ENCODE assay signal across 18 cellular contexts in the genomic region with DNA sequence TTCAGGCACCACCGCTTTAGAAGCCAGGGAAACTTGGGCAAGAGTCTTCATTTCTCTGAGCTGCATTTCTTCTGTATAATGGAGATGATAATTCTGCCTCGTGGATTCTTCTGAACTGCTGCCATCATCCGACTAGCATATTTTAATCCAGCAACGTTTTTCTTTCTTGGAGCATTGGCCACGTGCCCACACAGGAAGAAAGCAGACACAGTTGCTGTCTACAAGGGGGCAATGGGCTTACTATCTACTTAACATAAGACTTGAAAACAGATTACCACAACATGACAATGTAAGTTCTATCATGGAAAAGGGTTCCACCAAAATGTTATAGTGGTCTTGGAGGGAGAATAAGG.
DNase-seq lines count a peak whose midpoint lies in the region; ATAC-seq, FAIRE-seq and TF ChIP-seq lines count a peak whose summit lies in the region.
"Had no signal": no experiment of that assay in that cellular context is flagged by ENCODE, and none has a peak within 500 bp of the region (broad histone marks: within the 10 kb centered on the region; RNA-seq: fewer than 3 reads in every experiment).

No MANE protein-coding gene starts in this region.

- FAIRE-seq in GM12878 (lab: Jason Lieb, UNC) = no peak
- FAIRE-seq: endometrium had no signal

- 0 out of 2 replicates have a peak overlapping the region, but pooled peaks have one; percentile 44 for H3K27ac ChIP-seq in Karpas-422 (ENCODE audit: low read length)
- no peak overlapping the region for H3K27ac ChIP-seq in GM12878 (ENCODE audit: control insufficient read depth, insufficient read depth)
- peak overlapping the region; percentile 54 for H3K27ac ChIP-seq in muscle layer of duodenum (ENCODE audit: low read length)
- H3K27ac ChIP-seq in colonic mucosa = no peak overlapping the region
- H3K27ac ChIP-seq: KMS-11, SJCRH30 had no signal

- no TSS peak for BruUV-seq in GM12878 (replicated peaks; lab: Mats Ljungman, UMichigan)

- peak overlapping the region; percentile 53 for H3K9ac ChIP-seq in Karpas-422 (ENCODE audit: low read length)
- no peak overlapping the region for H3K9ac ChIP-seq in GM12878 (ENCODE audit: control insufficient read depth, insufficient read depth, low read length)
- H3K9ac ChIP-seq in colonic mucosa (ENCODE audit: low read depth in 2 of 2, low read length in 2 of 2) = no peak overlapping the region
- H3K9ac ChIP-seq: KMS-11 had no signal

- no peaks in the 10 kb centered on the region; the same call in 1 of the 2 replicates for H3K9me3 ChIP-seq in Karpas-422 (ENCODE audit: low read length)
- H3K9me3 ChIP-seq in GM12878 (replicated peaks; ENCODE audit: control insufficient read depth, insufficient read depth, low read length) = peaks cover 3% of the 10 kb centered on the region; the same call in 1 of the 3 replicates
- no peaks in the 10 kb centered on the region for H3K9me3 ChIP-seq in muscle layer of duodenum (ENCODE audit: control insufficient read depth in 1 of 2, low read length in 2 of 2)
- no peaks in the 10 kb centered on the region for H3K9me3 ChIP-seq in colonic mucosa
- H3K9me3 ChIP-seq: neutrophil, SJCRH30 had no signal

- in situ Hi-C loops in GM12878 (cut with MboI) = no loop called here

- SMC1A ChIA-PET in GM12878 (lab: Charles Lee; ENCODE audit: uncharacterized antibody, unreplicated experiment) = interaction anchor here (1.2 to 2.7 kb wide), 5 partner anchors 9 to 175 kb away, joined by 3 to 22 read pairs (median 5); no protein-coding TSS in a partner anchor

- H3K4me2 ChIP-seq in Karpas-422 (ENCODE audit: low read depth, low read length, poor library complexity, severe bottlenecking) (peak overlapping the region; percentile 53), GM12878 (ENCODE audit: control insufficient read depth, insufficient read depth) (peak overlapping the region; percentile 52)
- H3K4me2 ChIP-seq: KMS-11 had no signal

- RAD21 ChIA-PET in GM12878 (lab: Charles Lee; ENCODE audit: unreplicated experiment) = interaction anchor here (1.1 to 2.2 kb wide), 4 partner anchors 9 to 334 kb away, joined by 3 to 10 read pairs (median 4); no protein-coding TSS in a partner anchor

- no peaks in the 10 kb centered on the region for H3K9me2 ChIP-seq in Karpas-422 (replicated peaks; ENCODE audit: insufficient read depth, low read length)

- H3K4me3 ChIP-seq in Karpas-422 (ENCODE audit: low read length) = no peak overlapping the region
- no peak overlapping the region for H3K4me3 ChIP-seq in GM12878
- no peak overlapping the region for H3K4me3 ChIP-seq in muscle layer of duodenum (ENCODE audit: low read depth in 1 of 2, low read length in 2 of 2)
- no peak overlapping the region for H3K4me3 ChIP-seq in colonic mucosa
- H3K4me3 ChIP-seq: SJCRH30 had no signal

- H3K79me2 ChIP-seq in Karpas-422 (ENCODE audit: low read length) (no peaks in the 10 kb centered on the region), GM12878 (ENCODE audit: control insufficient read depth, insufficient read depth, low read length) (no peaks in the 10 kb centered on the region)

- H3K27me3 ChIP-seq in Karpas-422 (ENCODE audit: low read length) (no peaks in the 10 kb centered on the region), GM12878 (replicated peaks in 1 of 2; ENCODE audit: control insufficient read depth in 2 of 2, insufficient read depth in 2 of 2, low read length in 1 of 2) (no peaks in the 10 kb centered on the region), muscle layer of duodenum (ENCODE audit: low read depth, low read length) (no peaks in the 10 kb centered on the region), colonic mucosa (no peaks in the 10 kb centered on the region)
- H3K27me3 ChIP-seq: SJCRH30 had no signal

- CTCF ChIA-PET in GM12878 (lab: Yijun Ruan, JAX) = interaction anchor here (0.8 to 3.0 kb wide), 7 partner anchors 9 to 334 kb away, joined by 3 to 29 read pairs (median 6); no protein-coding TSS in a partner anchor

- TF ChIP-seq RAD21 in GM12878 (IDR thresholded peaks at IDR 0.05; ENCODE audit: insufficient read depth, low read depth, low read length) = no peak

- POLR2A ChIA-PET in GM12878 (lab: Charles Lee) = no interaction called here

- 39% methylated on average over 5 of the region's 5 CpGs for WGBS in GM12878 (ENCODE audit: insufficient coverage, insufficient replicate concordance, low lambda C conversion rate, missing lambda C conversion rate)

- H3K4me1 ChIP-seq in Karpas-422 (ENCODE audit: low read length) (peaks cover 16% of the 10 kb centered on the region), GM12878 (ENCODE audit: control insufficient read depth, insufficient read depth, low read length) (peaks cover 14% of the 10 kb centered on the region), muscle layer of duodenum (ENCODE audit: control insufficient read depth in 1 of 2, insufficient read depth in 2 of 2, low read length in 2 of 2) (peaks cover 7 to 26% of the 10 kb centered on the region in 2 donors), colonic mucosa (no peaks in the 10 kb centered on the region)
- H3K4me1 ChIP-seq: SJCRH30 had no signal

- H2AFZ ChIP-seq in Karpas-422 (ENCODE audit: low read length) (peak overlapping the region; percentile 58; the same call in 1 of the 2 replicates), GM12878 (ENCODE audit: control insufficient read depth, low read depth, low read length) (no peak overlapping the region)

- DNase-seq in Karpas-422 (no peak), GM12878 (ENCODE audit: low read depth, low spot score) (no peak), superior temporal gyrus (ENCODE audit: extremely low spot score) (peak; percentile 49), colonic mucosa (no peak), medulla oblongata (ENCODE audit: extremely low spot score) (no peak)
- DNase-seq: cerebellar nuclear complex, GF-D8, kidney glomerular epithelial cell, NCI-H1105, NCI-H2081 treated with DMSO at 0.1 percent for 48 hours, NCI-H524, SJCRH30 had no signal

- no peak for TF ChIP-seq CTCF in GM12878 (IDR thresholded peaks at IDR 0.05 in 2 of 3, conservative IDR thresholded peaks at IDR 0.05 in 1 of 3; ENCODE audit: control insufficient read depth in 2 of 3, extremely low read depth in 1 of 3, insufficient read depth in 1 of 3, low read depth in 3 of 3, low read length in 3 of 3)
- TF ChIP-seq CTCF in colonic mucosa (IDR thresholded peaks at IDR 0.05) = no peak

- intact Hi-C loops in GM12878 (cut with micrococcal nuclease; ENCODE audit: unreplicated experiment) = no loop called here
- intact Hi-C loops in colonic mucosa (cut with DNase I) = loop anchor here (10.0 kb wide), 1 partner anchor 255 kb away; no protein-coding TSS in a partner anchor

- ATAC-seq in GM12878 (no peak), HG03565 (IDR thresholded peaks at IDR 0.05; ENCODE audit: unreplicated experiment) (no peak)
- ATAC-seq: activated CD4-positive, CD25-positive, alpha-beta regulatory T cell treated with anti-CD3 and anti-CD28 coated beads, Interleukin-2, amount 50 U/mL, for 24 hours had no signal

- H4K20me1 ChIP-seq in Karpas-422 (ENCODE audit: insufficient read depth, low read depth, low read length) (no peaks in the 10 kb centered on the region), GM12878 (ENCODE audit: control insufficient read depth, insufficient read depth) (no peaks in the 10 kb centered on the region)

- no peak for TF ChIP-seq POLR2A in GM12878 (IDR thresholded peaks at IDR 0.05; ENCODE audit: low read depth, low read length)

- H3K36me3 ChIP-seq in Karpas-422 (ENCODE audit: insufficient read depth, low read length) (no peaks in the 10 kb centered on the region), GM12878 (ENCODE audit: control insufficient read depth in 2 of 2, insufficient read depth in 2 of 2, low read length in 1 of 2) (no peaks in the 10 kb centered on the region), muscle layer of duodenum (ENCODE audit: control insufficient read depth in 1 of 2, insufficient read depth in 2 of 2, low read length in 2 of 2) (no peaks in the 10 kb centered on the region), colonic mucosa (no peaks in the 10 kb centered on the region)
- H3K36me3 ChIP-seq: neutrophil, SJCRH30 had no signal

- TF ChIP-seq EP300 in GM12878 (IDR thresholded peaks at IDR 0.05; ENCODE audit: borderline replicate concordance in 1 of 2, control insufficient read depth in 1 of 2, low read depth in 2 of 2, low read length in 2 of 2) = no peak

TF ChIP-seq in GM12878, 131 proteins besides CTCF, POLR2A, EP300 and RAD21:
- no peak for TF ChIP-seq TBL1XR1 (IDR thresholded peaks at IDR 0.05; ENCODE audit: low read depth, low read length)
- no peak for TF ChIP-seq KLF5 (IDR thresholded peaks at IDR 0.05; ENCODE audit: partially characterized antibody)
- TF ChIP-seq, protein P1, sequence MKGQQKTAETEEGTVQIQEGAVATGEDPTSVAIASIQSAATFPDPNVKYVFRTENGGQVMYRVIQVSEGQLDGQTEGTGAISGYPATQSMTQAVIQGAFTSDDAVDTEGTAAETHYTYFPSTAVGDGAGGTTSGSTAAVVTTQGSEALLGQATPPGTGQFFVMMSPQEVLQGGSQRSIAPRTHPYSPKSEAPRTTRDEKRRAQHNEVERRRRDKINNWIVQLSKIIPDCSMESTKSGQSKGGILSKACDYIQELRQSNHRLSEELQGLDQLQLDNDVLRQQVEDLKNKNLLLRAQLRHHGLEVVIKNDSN (IDR thresholded peaks at IDR 0.05; ENCODE audit: borderline replicate concordance, extremely low read length, insufficient read depth, low read depth, low read length) = no peak
- TF ChIP-seq, protein P2, sequence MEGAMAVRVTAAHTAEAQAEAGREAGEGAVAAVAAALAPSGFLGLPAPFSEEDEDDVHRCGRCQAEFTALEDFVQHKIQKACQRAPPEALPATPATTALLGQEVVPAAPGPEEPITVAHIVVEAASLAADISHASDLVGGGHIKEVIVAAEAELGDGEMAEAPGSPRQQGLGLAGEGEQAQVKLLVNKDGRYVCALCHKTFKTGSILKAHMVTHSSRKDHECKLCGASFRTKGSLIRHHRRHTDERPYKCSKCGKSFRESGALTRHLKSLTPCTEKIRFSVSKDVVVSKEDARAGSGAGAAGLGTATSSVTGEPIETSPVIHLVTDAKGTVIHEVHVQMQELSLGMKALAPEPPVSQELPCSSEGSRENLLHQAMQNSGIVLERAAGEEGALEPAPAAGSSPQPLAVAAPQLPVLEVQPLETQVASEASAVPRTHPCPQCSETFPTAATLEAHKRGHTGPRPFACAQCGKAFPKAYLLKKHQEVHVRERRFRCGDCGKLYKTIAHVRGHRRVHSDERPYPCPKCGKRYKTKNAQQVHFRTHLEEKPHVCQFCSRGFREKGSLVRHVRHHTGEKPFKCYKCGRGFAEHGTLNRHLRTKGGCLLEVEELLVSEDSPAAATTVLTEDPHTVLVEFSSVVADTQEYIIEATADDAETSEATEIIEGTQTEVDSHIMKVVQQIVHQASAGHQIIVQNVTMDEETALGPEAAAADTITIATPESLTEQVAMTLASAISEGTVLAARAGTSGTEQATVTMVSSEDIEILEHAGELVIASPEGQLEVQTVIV (IDR thresholded peaks at IDR 0.05; ENCODE audit: borderline replicate concordance, partially characterized antibody) = no peak
- TF ChIP-seq CEBPB (IDR thresholded peaks at IDR 0.05; ENCODE audit: borderline replicate concordance in 1 of 2, low read depth in 2 of 2, low read length in 2 of 2) = no peak
- TF ChIP-seq RB1 (IDR thresholded peaks at IDR 0.05; ENCODE audit: borderline replicate concordance) = no peak
- no peak for TF ChIP-seq ZSCAN29 (IDR thresholded peaks at IDR 0.05)

Comparison
In these comparisons a context has a peak if more than half of its experiments do, and no peak if none do; other contexts are left out.
1. H3K27ac ChIP-seq: peak in Karpas-422 (single experiment) and muscle layer of duodenum (single experiment); none in GM12878 (single experiment) and colonic mucosa (single experiment).